Comparison of ENCODE assay signal across 26 cellular contexts in genomic region chr5:166127766-166128565, GRCh38.
A peak's percentile ranks its signal among the peaks of the same experiment; 100 is the strongest.
DNase-seq lines count a peak whose midpoint lies in the region; ATAC-seq, FAIRE-seq and TF ChIP-seq lines count a peak whose summit lies in the region.
"Had no signal": no experiment of that assay in that cellular context is flagged by ENCODE, and none has a peak within 500 bp of the region (broad histone marks: within the 10 kb centered on the region; RNA-seq: fewer than 3 reads in every experiment).

No MANE protein-coding gene starts in this region.

- peaks cover 4% of the 10 kb centered on the region for H3K9me3 Mint-ChIP-seq in chondrocyte (ENCODE audit: low read depth)

- H4K91ac ChIP-seq in neuronal stem cell (ENCODE audit: low read depth, low read length, poor library complexity): no peak overlapping the region

- BruUV-seq in HepG2 (replicated peaks; lab: Mats Ljungman, UMichigan): no TSS peak

- TF ChIP-seq CTCF in HepG2 (CRISPR knock-in tag; IDR thresholded peaks at IDR 0.05) (no peak), right lobe of liver (IDR thresholded peaks at IDR 0.05) (no peak), chondrocyte (IDR thresholded peaks at IDR 0.05) (no peak)

- H2BK15ac ChIP-seq in neuronal stem cell (ENCODE audit: low read length): no peak overlapping the region

- H3K79me1 ChIP-seq in neuronal stem cell (ENCODE audit: low read depth, low read length): no peaks in the 10 kb centered on the region

- H3K27ac ChIP-seq in HepG2 (ENCODE audit: extremely low read length, insufficient read depth, low read length) (no peak overlapping the region), right lobe of liver (no peak overlapping the region), neuronal stem cell (replicated peaks; ENCODE audit: low read length) (no peak overlapping the region)
- H3K27ac ChIP-seq: 22Rv1, SJCRH30 had no signal

- H3K36me3 ChIP-seq in HepG2 (replicated peaks in 1 of 2; ENCODE audit: control insufficient read depth in 1 of 2, insufficient read depth in 2 of 2, low read length in 2 of 2) (no peaks in the 10 kb centered on the region), right lobe of liver (no peaks in the 10 kb centered on the region), neuronal stem cell (replicated peaks in 1 of 2; ENCODE audit: control insufficient read depth in 2 of 2, insufficient read depth in 2 of 2, low read length in 2 of 2) (no peaks in the 10 kb centered on the region)
- H3K36me3 ChIP-seq: SJCRH30 had no signal

- no peak overlapping the region for H3K23ac ChIP-seq in neuronal stem cell (ENCODE audit: low read depth, low read length, poor library complexity)

- H2BK5ac ChIP-seq in neuronal stem cell (ENCODE audit: low read length): no peak overlapping the region

- H2BK120ac ChIP-seq in neuronal stem cell (ENCODE audit: low read depth, low read length): no peak overlapping the region

- H3K4ac ChIP-seq in neuronal stem cell (ENCODE audit: low read length): no peak overlapping the region

- WGBS in HepG2 (ENCODE audit: low lambda C conversion rate): 5% methylated on average over 8 of the region's 10 CpGs
- WGBS in right lobe of liver (ENCODE audit: insufficient coverage, low coverage, low lambda C conversion rate, missing lambda C conversion rate): 65% methylated on average over 6 of the region's 10 CpGs
- WGBS in neuronal stem cell (ENCODE audit: extremely low coverage in 2 of 2, insufficient read length in 2 of 2, insufficient replicate concordance in 1 of 2), 2 donors: no CpG with 5 or more reads among the region's 10 CpGs

- H3K4me3 ChIP-seq in HepG2 (replicated peaks in 1 of 3; ENCODE audit: insufficient read depth in 1 of 3, low read depth in 2 of 3, low read length in 3 of 3) (no peak overlapping the region), right lobe of liver (no peak overlapping the region), neuronal stem cell (ENCODE audit: low read length in 2 of 2) (no peak overlapping the region)
- H3K4me3 ChIP-seq: GM12878, K562, SJCRH30 had no signal

- TF ChIP-seq RAD21 in HepG2 (CRISPR knock-in tag; IDR thresholded peaks at IDR 0.05): no peak

- no peak for ATAC-seq in HepG2
- no peak for ATAC-seq in right lobe of liver
- ATAC-seq in HG02973 (IDR thresholded peaks at IDR 0.05; ENCODE audit: unreplicated experiment): no peak
- ATAC-seq: GM12878, K562, SK-N-SH treated with all-trans-retinoic acid at 6 μM for 48 hours had no signal

- TF ChIP-seq EP300 in HepG2 (IDR thresholded peaks at IDR 0.05; ENCODE audit: low read depth in 2 of 2, low read length in 2 of 2): no peak
- no peak for TF ChIP-seq EP300 in HepG2 (CRISPR knock-in tag; IDR thresholded peaks at IDR 0.05; ENCODE audit: borderline replicate concordance)

- no peaks in the 10 kb centered on the region for H3K4me1 ChIP-seq in HepG2 (ENCODE audit: insufficient read depth, low read length)
- no peaks in the 10 kb centered on the region for H3K4me1 ChIP-seq in right lobe of liver
- H3K4me1 ChIP-seq in neuronal stem cell (ENCODE audit: control insufficient read depth in 2 of 2, insufficient read depth in 1 of 2, low read depth in 1 of 2, low read length in 2 of 2): peaks cover 0 to 2% of the 10 kb centered on the region in 2 donors
- H3K4me1 ChIP-seq: SJCRH30 had no signal

- H3K4me2 ChIP-seq in HepG2 (ENCODE audit: low read depth, low read length) (no peak overlapping the region), neuronal stem cell (ENCODE audit: insufficient read depth, low read length, poor library complexity, severe bottlenecking) (no peak overlapping the region)

- no peaks in the 10 kb centered on the region for H3K36me3 Mint-ChIP-seq in chondrocyte (ENCODE audit: low read depth)

- H3K4me1 Mint-ChIP-seq in chondrocyte (ENCODE audit: low read depth): no peaks in the 10 kb centered on the region

- H2AK5ac ChIP-seq in neuronal stem cell (ENCODE audit: low read depth, low read length): peak overlapping the region; percentile 6

- peaks cover 90% of the 10 kb centered on the region for H3K9me3 ChIP-seq in HepG2 (ENCODE audit: low read length)
- H3K9me3 ChIP-seq in right lobe of liver: no peaks in the 10 kb centered on the region
- peaks cover 0 to 4% of the 10 kb centered on the region in 2 donors for H3K9me3 ChIP-seq in neuronal stem cell (replicated peaks in 1 of 2; ENCODE audit: control insufficient read depth in 2 of 2, insufficient read depth in 1 of 2, low read depth in 1 of 2, low read length in 2 of 2)

- no peak overlapping the region for H3K4me3 Mint-ChIP-seq in chondrocyte (ENCODE audit: unreplicated experiment)

- no peak overlapping the region for H3K27ac Mint-ChIP-seq in chondrocyte (ENCODE audit: unreplicated experiment)

- H3K18ac ChIP-seq in neuronal stem cell (ENCODE audit: low read length): peak overlapping the region; percentile 32

- no peak for TF ChIP-seq POLR2A in HepG2 (IDR thresholded peaks at IDR 0.05; ENCODE audit: insufficient read depth in 1 of 2, low read depth in 2 of 2, low read length in 2 of 2)
- no peak for TF ChIP-seq POLR2A in right lobe of liver (IDR thresholded peaks at IDR 0.05)

- no peaks in the 10 kb centered on the region for H3K27me3 Mint-ChIP-seq in chondrocyte (ENCODE audit: low read depth)

- no peak overlapping the region for H2BK12ac ChIP-seq in neuronal stem cell (ENCODE audit: low read length)

- DNase-seq in HepG2 (ENCODE audit: low spot score) (peak; percentile 0), right lobe of liver (no peak), chondrocyte (ENCODE audit: low spot score) (peak; percentile 41), neuronal stem cell (ENCODE audit: low spot score) (no peak), urothelium cell line (ENCODE audit: low spot score) (peak; percentile 33), A172 (ENCODE audit: low spot score) (no peak), DMS153 treated with DMSO at 0.1 percent for 48 hours (lab: John Stamatoyannopoulos, UW; ENCODE audit: unreplicated experiment) (no peak)
- DNase-seq: ACHN, DMS153, HCEC 1CT, Kasumi-1, NCI-H1092 treated with DMSO at 0.1 percent for 48 hours, NCI-H1436 treated with DMSO at 0.1 percent for 48 hours, NCI-H187 treated with DMSO at 0.1 percent for 48 hours, NCI-H2171 treated with DMSO at 0.1 percent for 48 hours, NCI-H345, NCI-H510A treated with DMSO at 0.1 percent for 48 hours, SJCRH30 had no signal

- no peaks in the 10 kb centered on the region for H3K79me2 ChIP-seq in HepG2 (ENCODE audit: insufficient read depth, low read length)

- in situ Hi-C loops in HepG2 (cut with HindIII; ENCODE audit: extremely low pct_ligation_motif_present, low pct_unique_long_range_greater_than_20kb): no loop called here

- H3K9ac ChIP-seq in HepG2 (ENCODE audit: insufficient read depth, low read depth, low read length) (no peak overlapping the region), neuronal stem cell (ENCODE audit: low read depth, low read length, poor library complexity) (no peak overlapping the region)

- H3K14ac ChIP-seq in neuronal stem cell (ENCODE audit: low read length): no peak overlapping the region

- H3K27me3 ChIP-seq in HepG2 (ENCODE audit: control insufficient read depth in 1 of 2, insufficient read depth in 2 of 2, low read length in 2 of 2) (no peaks in the 10 kb centered on the region), right lobe of liver (no peaks in the 10 kb centered on the region), neuronal stem cell (ENCODE audit: control insufficient read depth in 3 of 3, insufficient read depth in 3 of 3, low read depth in 1 of 3, low read length in 3 of 3) (no peaks in the 10 kb centered on the region)

- FAIRE-seq in HepG2 (lab: Jason Lieb, UNC) (no peak), urothelium cell line (lab: Jason Lieb, UNC) (no peak)
- FAIRE-seq: G401.6, GM12878, H1, K562, RCC 7860 had no signal

- POLR2A ChIA-PET in HepG2 (lab: Yijun Ruan, JAX): no interaction called here

- H2AFZ ChIP-seq in HepG2 (ENCODE audit: low read length): no peak overlapping the region
- no peak overlapping the region for H2AFZ ChIP-seq in neuronal stem cell (ENCODE audit: low read length)

- no peaks in the 10 kb centered on the region for H4K20me1 ChIP-seq in HepG2 (ENCODE audit: insufficient read depth, low read length)

- intact Hi-C loops in HepG2 (cut with micrococcal nuclease; ENCODE audit: unreplicated experiment): no loop called here
- intact Hi-C loops in right lobe of liver (cut with DNase I): no loop called here

- CTCF ChIA-PET in HepG2 (lab: Yijun Ruan, JAX; ENCODE audit: low intra/inter-chr PET ratio, low total read pairs): no interaction called here

- H4K8ac ChIP-seq in neuronal stem cell (ENCODE audit: low read depth, low read length): no peak overlapping the region

TF ChIP-seq in HepG2, 621 proteins besides CTCF, POLR2A, EP300 and RAD21 (continues in another document):
- no peak for TF ChIP-seq TCF7L2 (IDR thresholded peaks at IDR 0.05; ENCODE audit: low read depth, low read length)
- TF ChIP-seq RXRB (CRISPR knock-in tag; IDR thresholded peaks at IDR 0.05; ENCODE audit: borderline replicate concordance): no peak
- TF ChIP-seq BORCS8-MEF2B (CRISPR knock-in tag; IDR thresholded peaks at IDR 0.05): no peak
- TF ChIP-seq ZNF496 (CRISPR knock-in tag; IDR thresholded peaks at IDR 0.05; ENCODE audit: insufficient replicate concordance): no peak
- TF ChIP-seq PHF21A (CRISPR knock-in tag; IDR thresholded peaks at IDR 0.05): no peak
- no peak for TF ChIP-seq ZBTB42 (CRISPR knock-in tag; IDR thresholded peaks at IDR 0.05)
- TF ChIP-seq ZNF251 (CRISPR knock-in tag; IDR thresholded peaks at IDR 0.05): no peak
- TF ChIP-seq ZNF781 (CRISPR knock-in tag; IDR thresholded peaks at IDR 0.05; ENCODE audit: borderline replicate concordance, not compliant biosample characterization): no peak
- no peak for TF ChIP-seq MEF2D (CRISPR knock-in tag; IDR thresholded peaks at IDR 0.05)
- no peak for TF ChIP-seq GATAD2A (CRISPR knock-in tag; IDR thresholded peaks at IDR 0.05)
- TF ChIP-seq ZNF574 (CRISPR knock-in tag; IDR thresholded peaks at IDR 0.05): no peak

Comparison
In these comparisons a context has a peak if more than half of its experiments do, and no peak if none do; other contexts are left out.
1. DNase-seq: peak in HepG2 (single experiment), chondrocyte (single experiment) and urothelium cell line (single experiment); none in right lobe of liver (0 of 3), neuronal stem cell (single experiment), A172 (single experiment) and DMS153 treated with DMSO at 0.1 percent for 48 hours (single experiment).